Comparison of ENCODE assay signal across 1 cellular context in genomic region chr16:69952116-69952515, GRCh38. TPM values are rescaled to one million over a fixed set of nuclear protein-coding genes. Genes with fewer than 3 reads are reported as not detected.
"Had no signal": no experiment of that assay in that cellular context is flagged by ENCODE, and none has a peak within 500 bp of the region (broad histone marks: within the 10 kb centered on the region; RNA-seq: fewer than 3 reads in every experiment).

No MANE protein-coding gene starts in this region.

RNA-seq across cellular contexts. Expression of gene CLEC18A, which starts 1.0 kb away (rescaled TPM):
- total RNA-seq: NCI-H460 had no signal
